20 cellular contexts compared by ENCODE assay signal in the genomic region with DNA sequence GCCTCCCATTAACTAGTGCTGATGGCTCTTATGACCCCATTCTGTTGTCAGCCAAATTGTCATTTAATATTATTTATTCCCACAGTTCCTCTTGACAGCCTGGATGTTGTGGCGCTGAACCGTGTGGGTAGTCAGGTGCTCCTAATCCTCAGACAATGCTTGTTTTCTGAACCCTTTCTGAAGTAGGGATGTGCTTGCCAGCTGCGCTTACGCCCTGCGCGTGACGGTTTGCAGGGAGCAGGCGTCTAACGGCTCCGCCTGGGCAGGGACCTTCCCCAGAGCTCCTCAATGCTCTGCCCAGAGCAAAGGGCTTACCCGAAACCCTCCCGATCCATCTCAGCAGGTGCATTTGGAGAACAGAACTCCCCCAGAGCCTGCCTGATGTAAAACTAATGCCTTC.
"Had no signal": no experiment of that assay in that cellular context is flagged by ENCODE, and none has a peak within 500 bp of the region (broad histone marks: within the 10 kb centered on the region; RNA-seq: fewer than 3 reads in every experiment).

No MANE protein-coding gene starts in this region.

- DNase-seq: activated CD8-positive, alpha-beta memory T cell treated with anti-CD3 and anti-CD28 coated beads, Interleukin-2, amount 10 ng/mL, durations not matched to agents 7 days and 5 days; activated effector memory CD4-positive, alpha-beta T cell treated with anti-CD3 and anti-CD28 coated beads, Interleukin-2, amount 50 U/mL, for 16 hours; activated T-cell treated with anti-CD3 and anti-CD28 coated beads, Interleukin-2, amount 50 U/mL, for 24 hours; amniotic stem cell; body of pancreas; central memory CD4-positive, alpha-beta T cell; effector memory CD8-positive, alpha-beta T cell; gastrocnemius medialis; heart right ventricle; left ventricle myocardium inferior; mesenchymal stem cell; spleen; stimulated activated CD4-positive, alpha-beta T cell treated with anti-CD3 and anti-CD28 coated beads, Interleukin-1b, Interleukin-23, amount 100 ng/mL, for 48 hours; transverse colon had no signal

- H3K27ac Mint-ChIP-seq: activated CD8-positive, alpha-beta memory T cell treated with anti-CD3 and anti-CD28 coated beads, Interleukin-2, amount 10 ng/mL, durations not matched to agents 7 days and 5 days; activated naive CD4-positive, alpha-beta T cell treated with anti-CD3 and anti-CD28 coated beads, Interleukin-2, amount 50 U/mL, for 72 hours; activated T-cell treated with anti-CD3 and anti-CD28 coated beads, Interleukin-2, amount 50 U/mL, for 24 hours; effector memory CD8-positive, alpha-beta T cell; nephron; stimulated activated memory B cell treated with anti-CD40 and anti-IgM and Interleukin-4, amounts not matched to agents 10 μg/mL and 1 μg/mL and 100 μg/mL, for 72 hours had no signal

- H3K4me1 ChIP-seq: body of pancreas, gastrocnemius medialis, heart right ventricle, left ventricle myocardium inferior, transverse colon had no signal

- H3K36me3 ChIP-seq: gastrocnemius medialis, heart right ventricle, left ventricle myocardium inferior, spleen, transverse colon had no signal

- H3K4me1 Mint-ChIP-seq: activated CD8-positive, alpha-beta memory T cell treated with anti-CD3 and anti-CD28 coated beads, Interleukin-2, amount 10 ng/mL, durations not matched to agents 7 days and 5 days had no signal

- H3K36me3 Mint-ChIP-seq: activated CD8-positive, alpha-beta memory T cell treated with anti-CD3 and anti-CD28 coated beads, Interleukin-2, amount 10 ng/mL, durations not matched to agents 7 days and 5 days; activated naive CD4-positive, alpha-beta T cell treated with anti-CD3 and anti-CD28 coated beads, Interleukin-2, amount 50 U/mL, for 72 hours; stimulated activated memory B cell treated with anti-CD40 and anti-IgM and Interleukin-4, amounts not matched to agents 10 μg/mL and 1 μg/mL and 100 μg/mL, for 72 hours had no signal

- H3K9me3 ChIP-seq: body of pancreas, gastrocnemius medialis, heart right ventricle, left ventricle myocardium inferior, spleen, transverse colon had no signal

- H3K27me3 ChIP-seq: body of pancreas, gastrocnemius medialis, transverse colon had no signal

- H3K4me3 ChIP-seq: body of pancreas, coronary artery, gastrocnemius medialis, heart right ventricle, left ventricle myocardium inferior, spleen, transverse colon had no signal

- ATAC-seq: activated CD8-positive, alpha-beta memory T cell treated with anti-CD3 and anti-CD28 coated beads, Interleukin-2, amount 10 ng/mL, durations not matched to agents 7 days and 5 days; body of pancreas; effector memory CD8-positive, alpha-beta T cell; gastrocnemius medialis; heart right ventricle; sciatic nerve had no signal

- H3K27ac ChIP-seq: body of pancreas, coronary artery, epithelial cell of prostate, gastrocnemius medialis, heart right ventricle, left ventricle myocardium inferior, spleen, transverse colon had no signal

- H3K9me3 Mint-ChIP-seq: activated naive CD4-positive, alpha-beta T cell treated with anti-CD3 and anti-CD28 coated beads, Interleukin-2, amount 50 U/mL, for 72 hours; activated T-cell treated with anti-CD3 and anti-CD28 coated beads, Interleukin-2, amount 50 U/mL, for 24 hours; nephron had no signal

- H3K4me3 Mint-ChIP-seq: activated CD8-positive, alpha-beta memory T cell treated with anti-CD3 and anti-CD28 coated beads, Interleukin-2, amount 10 ng/mL, durations not matched to agents 7 days and 5 days; activated T-cell treated with anti-CD3 and anti-CD28 coated beads, Interleukin-2, amount 50 U/mL, for 24 hours; effector memory CD8-positive, alpha-beta T cell; nephron; stimulated activated memory B cell treated with anti-CD40 and anti-IgM and Interleukin-4, amounts not matched to agents 10 μg/mL and 1 μg/mL and 100 μg/mL, for 72 hours had no signal
